Comparison of ENCODE assay signal across 13 cellular contexts in the genomic region with DNA sequence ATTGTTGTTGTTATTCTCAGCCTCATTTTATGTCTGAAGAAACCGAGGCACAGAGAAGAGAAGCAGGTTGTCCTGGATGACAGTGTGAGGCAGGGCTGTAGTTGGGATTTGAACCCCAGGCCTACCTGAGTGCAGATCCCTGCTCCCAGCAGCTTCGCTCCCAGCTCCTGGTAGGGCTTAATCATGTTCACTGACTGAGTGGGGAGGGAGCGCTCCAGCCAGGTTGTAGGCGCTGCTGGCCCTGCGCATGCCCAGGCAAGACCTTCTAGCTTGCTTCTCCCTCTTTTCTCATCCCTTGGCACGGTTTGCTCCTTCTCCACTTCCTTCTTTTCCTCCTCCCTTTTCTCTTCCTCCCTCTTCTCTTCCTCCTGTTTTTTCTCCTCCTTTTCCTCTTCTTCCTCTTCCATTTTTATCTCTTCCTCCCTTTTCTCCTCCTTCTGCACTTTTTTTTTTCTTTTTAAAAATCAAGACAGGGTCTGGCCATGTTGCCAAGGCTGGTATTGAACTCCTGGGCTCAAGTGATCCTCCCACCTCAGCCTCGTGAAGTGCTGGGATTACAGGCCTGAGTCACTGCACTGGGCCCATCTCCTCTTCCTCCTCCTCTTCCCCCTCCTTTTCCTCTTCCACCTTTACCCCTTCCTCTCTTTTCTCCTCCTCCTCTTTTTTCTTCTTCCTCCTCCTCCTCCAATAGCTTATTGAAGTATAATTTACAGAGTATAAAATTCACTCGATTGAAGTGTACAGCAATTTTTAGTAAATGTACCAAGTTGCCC.
DNase-seq lines count a peak whose midpoint lies in the region; ATAC-seq and TF ChIP-seq lines count a peak whose summit lies in the region.
"Had no signal": no experiment of that assay in that cellular context is flagged by ENCODE, and none has a peak within 500 bp of the region (broad histone marks: within the 10 kb centered on the region; RNA-seq: fewer than 3 reads in every experiment).

No MANE protein-coding gene starts in this region.

- H3K4me3 ChIP-seq in thyroid gland (replicated peaks in 1 of 3) (no peak overlapping the region), esophagus squamous epithelium (no peak overlapping the region)

- CTCF ChIA-PET in activated naive CD4-positive, alpha-beta T cell treated with anti-CD3 and anti-CD28 coated beads, Interleukin-2, amount 10 ng/mL, durations not matched to agents 7 days and 5 days (lab: Charles Lee), result interaction anchor here (0.6 to 9.2 kb wide), 5 partner anchors 8 to 111 kb away, joined by 3 to 68 read pairs (median 3); no protein-coding TSS in a partner anchor

- H3K4me3 Mint-ChIP-seq in activated naive CD4-positive, alpha-beta T cell treated with anti-CD3 and anti-CD28 coated beads, Interleukin-2, amount 10 ng/mL, durations not matched to agents 7 days and 5 days, result peak overlapping the region; percentile 54
- peak overlapping the region; percentile 72 for H3K4me3 Mint-ChIP-seq in activated T-helper 17 cell treated with anti-CD3 and anti-CD28 coated beads, Interleukin-2, amount 50 U/mL, for 72 hours

- no peaks in the 10 kb centered on the region for H3K27me3 ChIP-seq in thyroid gland
- no peaks in the 10 kb centered on the region for H3K27me3 ChIP-seq in esophagus squamous epithelium
- H3K27me3 ChIP-seq: brain microvascular endothelial cell had no signal

- H3K36me3 ChIP-seq in thyroid gland (no peaks in the 10 kb centered on the region), esophagus squamous epithelium (peaks cover 0 to 20% (median 0%) of the 10 kb centered on the region in 3 donors)
- H3K36me3 ChIP-seq: brain microvascular endothelial cell had no signal

- no peak for TF ChIP-seq CTCF in thyroid gland (IDR thresholded peaks at IDR 0.05)
- no peak for TF ChIP-seq CTCF in esophagus squamous epithelium (IDR thresholded peaks at IDR 0.05)

- no peaks in the 10 kb centered on the region for H3K36me3 Mint-ChIP-seq in activated naive CD4-positive, alpha-beta T cell treated with anti-CD3 and anti-CD28 coated beads, Interleukin-2, amount 10 ng/mL, durations not matched to agents 7 days and 5 days
- no peaks in the 10 kb centered on the region for H3K36me3 Mint-ChIP-seq in activated T-helper 17 cell treated with anti-CD3 and anti-CD28 coated beads, Interleukin-2, amount 50 U/mL, for 72 hours (ENCODE audit: low read depth)

- H3K27ac ChIP-seq in thyroid gland (peak overlapping the region; percentile 57 to 91 (median 83)), esophagus squamous epithelium (peak overlapping the region in 1 of 4 donors; percentile 29)
- H3K27ac ChIP-seq: brain microvascular endothelial cell, parathyroid adenoma had no signal

- DNase-seq in activated naive CD4-positive, alpha-beta T cell treated with anti-CD3 and anti-CD28 coated beads, Interleukin-2, amount 10 ng/mL, durations not matched to agents 7 days and 5 days, result no peak
- DNase-seq in activated naive CD4-positive, alpha-beta T cell (lab: John Stamatoyannopoulos, UW), result no peak
- DNase-seq in thyroid gland, result no peak
- DNase-seq in SKM-1 (lab: John Stamatoyannopoulos, UW; ENCODE audit: unreplicated experiment), result no peak
- DNase-seq in LoVo (ENCODE audit: low spot score), result no peak
- DNase-seq in esophagus squamous epithelium (lab: John Stamatoyannopoulos, UW), result no peak
- DNase-seq: AML-193, brain microvascular endothelial cell, NCI-H2227 treated with DMSO at 0.1 percent for 48 hours, PC-3 had no signal

- H3K4me1 ChIP-seq in thyroid gland (peaks cover 75 to 88% of the 10 kb centered on the region in 2 donors), esophagus squamous epithelium (peaks cover 0 to 14% (median 4%) of the 10 kb centered on the region in 3 donors)
- H3K4me1 ChIP-seq: parathyroid adenoma had no signal

- intact Hi-C loops in thyroid gland (cut with DNase I), result no loop called here
- intact Hi-C loops in esophagus squamous epithelium (cut with DNase I), result no loop called here

- peak overlapping the region; percentile 91 for H3K27ac Mint-ChIP-seq in activated naive CD4-positive, alpha-beta T cell treated with anti-CD3 and anti-CD28 coated beads, Interleukin-2, amount 10 ng/mL, durations not matched to agents 7 days and 5 days
- H3K27ac Mint-ChIP-seq in activated T-helper 17 cell treated with anti-CD3 and anti-CD28 coated beads, Interleukin-2, amount 50 U/mL, for 72 hours, result peak overlapping the region; percentile 94

- no peaks in the 10 kb centered on the region for H3K27me3 Mint-ChIP-seq in activated naive CD4-positive, alpha-beta T cell treated with anti-CD3 and anti-CD28 coated beads, Interleukin-2, amount 10 ng/mL, durations not matched to agents 7 days and 5 days
- no peaks in the 10 kb centered on the region for H3K27me3 Mint-ChIP-seq in activated T-helper 17 cell treated with anti-CD3 and anti-CD28 coated beads, Interleukin-2, amount 50 U/mL, for 72 hours

- H3K9me3 Mint-ChIP-seq in activated naive CD4-positive, alpha-beta T cell treated with anti-CD3 and anti-CD28 coated beads, Interleukin-2, amount 10 ng/mL, durations not matched to agents 7 days and 5 days, result no peaks in the 10 kb centered on the region
- no peaks in the 10 kb centered on the region for H3K9me3 Mint-ChIP-seq in activated T-helper 17 cell treated with anti-CD3 and anti-CD28 coated beads, Interleukin-2, amount 50 U/mL, for 72 hours

- peaks cover 75% of the 10 kb centered on the region for H3K4me1 Mint-ChIP-seq in activated naive CD4-positive, alpha-beta T cell treated with anti-CD3 and anti-CD28 coated beads, Interleukin-2, amount 10 ng/mL, durations not matched to agents 7 days and 5 days
- peaks cover 25% of the 10 kb centered on the region for H3K4me1 Mint-ChIP-seq in activated T-helper 17 cell treated with anti-CD3 and anti-CD28 coated beads, Interleukin-2, amount 50 U/mL, for 72 hours

- 69 to 77% methylated on average over 8 of the region's 8 CpGs for WGBS in thyroid gland, 2 donors
- WGBS in esophagus squamous epithelium, 2 donors, result 37 to 57% methylated on average over 8 of the region's 8 CpGs

- TF ChIP-seq POLR2A in thyroid gland (IDR thresholded peaks at IDR 0.05), result no peak
- TF ChIP-seq POLR2A in esophagus squamous epithelium (IDR thresholded peaks at IDR 0.05), result no peak

- no peaks in the 10 kb centered on the region for H3K9me3 ChIP-seq in thyroid gland
- no peaks in the 10 kb centered on the region for H3K9me3 ChIP-seq in esophagus squamous epithelium

- no peak for ATAC-seq in activated T-helper 17 cell treated with anti-CD3 and anti-CD28 coated beads, Interleukin-2, amount 50 U/mL, for 72 hours (replicated peaks)
- ATAC-seq in esophagus mucosa, result peak; percentile 56
- ATAC-seq: PC-3 had no signal
